ENCODE assay signal across 1 cellular context in the genomic region with DNA sequence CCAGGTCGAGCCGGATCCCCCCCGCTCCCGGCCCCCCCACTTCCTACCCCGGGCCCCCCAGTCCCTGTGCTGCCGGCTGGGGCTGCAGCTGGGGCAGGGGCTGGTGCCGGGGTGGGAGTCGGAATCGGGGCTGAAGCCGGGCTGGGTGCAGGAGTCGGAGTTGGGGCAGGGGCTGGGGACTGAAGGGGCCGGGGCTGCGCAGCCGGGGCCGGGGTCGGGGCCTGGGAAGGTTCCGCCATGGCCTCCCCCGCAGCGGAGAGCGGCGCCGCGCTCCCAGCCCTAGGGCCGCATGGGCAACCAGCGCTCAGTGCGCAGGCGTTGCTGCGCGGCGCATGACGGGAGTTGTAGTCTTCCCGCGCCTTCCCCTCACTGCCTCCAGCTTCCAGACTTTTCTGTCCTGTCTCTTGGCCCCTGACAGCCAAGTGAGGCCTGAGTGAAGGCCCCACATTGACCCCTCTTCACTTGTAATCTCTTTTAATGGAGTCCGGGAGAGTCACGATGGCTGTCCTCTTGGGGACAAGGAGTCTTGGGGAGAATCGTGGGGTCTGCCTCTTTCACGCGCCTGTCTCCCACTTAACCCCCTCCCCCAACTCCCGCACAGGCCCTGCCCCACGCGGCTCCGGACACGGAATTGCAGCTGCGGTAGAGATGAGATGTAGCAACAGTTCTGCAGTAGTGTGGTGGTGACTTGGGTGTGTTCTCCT.
A peak's percentile ranks its signal among the peaks of the same experiment; 100 is the strongest.
TF ChIP-seq lines count a peak whose summit lies in the region.

A gene (minus strand): TSS at position 302 of the 704 bp plus-strand sequence. CDS start 63 bp downstream, at position 239.

TF ChIP-seq in A549, 52 proteins besides CTCF, POLR2A, EP300 and RAD21 (continued from another document):
- TF ChIP-seq, protein P1, sequence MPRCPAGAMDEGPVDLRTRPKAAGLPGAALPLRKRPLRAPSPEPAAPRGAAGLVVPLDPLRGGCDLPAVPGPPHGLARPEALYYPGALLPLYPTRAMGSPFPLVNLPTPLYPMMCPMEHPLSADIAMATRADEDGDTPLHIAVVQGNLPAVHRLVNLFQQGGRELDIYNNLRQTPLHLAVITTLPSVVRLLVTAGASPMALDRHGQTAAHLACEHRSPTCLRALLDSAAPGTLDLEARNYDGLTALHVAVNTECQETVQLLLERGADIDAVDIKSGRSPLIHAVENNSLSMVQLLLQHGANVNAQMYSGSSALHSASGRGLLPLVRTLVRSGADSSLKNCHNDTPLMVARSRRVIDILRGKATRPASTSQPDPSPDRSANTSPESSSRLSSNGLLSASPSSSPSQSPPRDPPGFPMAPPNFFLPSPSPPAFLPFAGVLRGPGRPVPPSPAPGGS (IDR thresholded peaks at IDR 0.05), result peak; percentile 75; the same call in 1 of the 3 replicates
- no peak for TF ChIP-seq EHMT2 (IDR thresholded peaks at IDR 0.05; ENCODE audit: low read depth)
- no peak for TF ChIP-seq HOXB5 (CRISPR knock-in tag; IDR thresholded peaks at IDR 0.05)
- no peak for TF ChIP-seq RCOR1 (IDR thresholded peaks at IDR 0.05; ENCODE audit: low read depth, low read length)
- TF ChIP-seq GATA3 (IDR thresholded peaks at IDR 0.05; ENCODE audit: borderline replicate concordance), result no peak
- TF ChIP-seq, protein P2, sequence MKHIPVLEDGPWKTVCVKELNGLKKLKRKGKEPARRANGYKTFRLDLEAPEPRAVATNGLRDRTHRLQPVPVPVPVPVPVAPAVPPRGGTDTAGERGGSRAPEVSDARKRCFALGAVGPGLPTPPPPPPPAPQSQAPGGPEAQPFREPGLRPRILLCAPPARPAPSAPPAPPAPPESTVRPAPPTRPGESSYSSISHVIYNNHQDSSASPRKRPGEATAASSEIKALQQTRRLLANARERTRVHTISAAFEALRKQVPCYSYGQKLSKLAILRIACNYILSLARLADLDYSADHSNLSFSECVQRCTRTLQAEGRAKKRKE (CRISPR knock-in tag; IDR thresholded peaks at IDR 0.05; ENCODE audit: low read depth), result no peak
- TF ChIP-seq, protein P3, sequence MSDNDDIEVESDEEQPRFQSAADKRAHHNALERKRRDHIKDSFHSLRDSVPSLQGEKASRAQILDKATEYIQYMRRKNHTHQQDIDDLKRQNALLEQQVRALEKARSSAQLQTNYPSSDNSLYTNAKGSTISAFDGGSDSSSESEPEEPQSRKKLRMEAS (IDR thresholded peaks at IDR 0.05), result peak; percentile 95
- TF ChIP-seq SREBF2 (IDR thresholded peaks at IDR 0.05), result no peak
- TF ChIP-seq HDAC2 (IDR thresholded peaks at IDR 0.05), result no peak
- TF ChIP-seq POLR2AphosphoS2 (conservative IDR thresholded peaks at IDR 0.05; ENCODE audit: low read length), result no peak
- peak; percentile 96 for TF ChIP-seq PHF8 (IDR thresholded peaks at IDR 0.05; ENCODE audit: borderline replicate concordance, low read depth)
- peak; percentile 98 for TF ChIP-seq MYC (IDR thresholded peaks at IDR 0.05; ENCODE audit: borderline replicate concordance, low read length)
- TF ChIP-seq, protein P4, sequence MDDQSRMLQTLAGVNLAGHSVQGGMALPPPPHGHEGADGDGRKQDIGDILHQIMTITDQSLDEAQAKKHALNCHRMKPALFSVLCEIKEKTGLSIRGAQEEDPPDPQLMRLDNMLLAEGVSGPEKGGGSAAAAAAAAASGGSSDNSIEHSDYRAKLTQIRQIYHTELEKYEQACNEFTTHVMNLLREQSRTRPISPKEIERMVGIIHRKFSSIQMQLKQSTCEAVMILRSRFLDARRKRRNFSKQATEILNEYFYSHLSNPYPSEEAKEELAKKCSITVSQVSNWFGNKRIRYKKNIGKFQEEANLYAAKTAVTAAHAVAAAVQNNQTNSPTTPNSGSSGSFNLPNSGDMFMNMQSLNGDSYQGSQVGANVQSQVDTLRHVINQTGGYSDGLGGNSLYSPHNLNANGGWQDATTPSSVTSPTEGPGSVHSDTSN (IDR thresholded peaks at IDR 0.05), result no peak
- TF ChIP-seq FOSB (CRISPR knock-in tag; IDR thresholded peaks at IDR 0.05), result no peak
- TF ChIP-seq, protein P5, sequence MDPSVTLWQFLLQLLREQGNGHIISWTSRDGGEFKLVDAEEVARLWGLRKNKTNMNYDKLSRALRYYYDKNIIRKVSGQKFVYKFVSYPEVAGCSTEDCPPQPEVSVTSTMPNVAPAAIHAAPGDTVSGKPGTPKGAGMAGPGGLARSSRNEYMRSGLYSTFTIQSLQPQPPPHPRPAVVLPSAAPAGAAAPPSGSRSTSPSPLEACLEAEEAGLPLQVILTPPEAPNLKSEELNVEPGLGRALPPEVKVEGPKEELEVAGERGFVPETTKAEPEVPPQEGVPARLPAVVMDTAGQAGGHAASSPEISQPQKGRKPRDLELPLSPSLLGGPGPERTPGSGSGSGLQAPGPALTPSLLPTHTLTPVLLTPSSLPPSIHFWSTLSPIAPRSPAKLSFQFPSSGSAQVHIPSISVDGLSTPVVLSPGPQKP (IDR thresholded peaks at IDR 0.05; ENCODE audit: low read depth, low read length), result no peak
- no peak for TF ChIP-seq CHD4 (IDR thresholded peaks at IDR 0.05; ENCODE audit: borderline replicate concordance)
- no peak for TF ChIP-seq ZNF302 (CRISPR knock-in tag; IDR thresholded peaks at IDR 0.05)
- no peak for TF ChIP-seq SMC3 (IDR thresholded peaks at IDR 0.05)
- peak; percentile 55 to 95; a peak in 4 of 5 replicates for TF ChIP-seq JUN (IDR thresholded peaks at IDR 0.05)
- TF ChIP-seq HOXA7 (CRISPR knock-in tag; IDR thresholded peaks at IDR 0.05), result no peak
